18 cellular contexts compared by ENCODE assay signal in the genomic region with DNA sequence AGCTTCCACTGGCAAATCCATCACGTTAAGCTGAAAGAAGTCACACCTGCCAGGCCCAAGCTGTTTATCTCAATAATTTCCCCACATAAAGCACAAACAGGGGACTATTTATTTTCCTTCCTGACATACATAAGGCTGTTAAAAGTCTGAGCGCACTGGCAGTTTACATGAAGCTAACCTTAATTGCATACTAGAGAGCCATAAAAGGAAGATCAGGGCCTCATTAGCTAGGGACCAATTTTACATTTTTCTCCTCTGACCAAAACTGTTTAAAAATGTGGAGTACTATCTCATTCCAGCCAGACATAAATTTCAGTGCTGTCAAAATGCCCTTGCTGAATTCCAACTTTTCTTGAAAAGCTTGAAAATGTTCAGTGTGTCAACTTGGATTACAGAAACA.
"Had no signal": no experiment of that assay in that cellular context is flagged by ENCODE, and none has a peak within 500 bp of the region (broad histone marks: within the 10 kb centered on the region; RNA-seq: fewer than 3 reads in every experiment).

No MANE protein-coding gene starts in this region.

- H3K27me3 Mint-ChIP-seq: activated CD4-positive, alpha-beta T cell treated with anti-CD3 and anti-CD28 coated beads, Interleukin-2, amount 10 ng/mL, durations not matched to agents 24 days and 14 days had no signal

- H3K27ac ChIP-seq: brain microvascular endothelial cell, tibial nerve, vagina had no signal

- H3K4me1 ChIP-seq: vagina had no signal

- DNase-seq: activated CD4-positive, alpha-beta T cell treated with anti-CD3 and anti-CD28 coated beads, Interleukin-2, amount 10 ng/mL, durations not matched to agents 24 days and 14 days; activated naive CD4-positive, alpha-beta T cell treated with Interleukin-2 at 50 U/mL for 16 hours; activated naive CD8-positive, alpha-beta T cell treated with anti-CD3 and anti-CD28 coated beads, Interleukin-2, amount 50 U/mL, for 24 hours; brain microvascular endothelial cell; endodermal cell; erythroblast; foreskin fibroblast; glutamatergic neuron; left colon; occipital lobe; right cardiac atrium; small intestine had no signal

- H3K9me3 Mint-ChIP-seq: activated CD4-positive, alpha-beta T cell treated with anti-CD3 and anti-CD28 coated beads, Interleukin-2, amount 10 ng/mL, durations not matched to agents 24 days and 14 days; activated naive CD8-positive, alpha-beta T cell treated with anti-CD3 and anti-CD28 coated beads, Interleukin-2, amount 50 U/mL, for 24 hours; activated T-helper 1 cell treated with anti-CD3 and anti-CD28 coated beads, Interleukin-12 subunit alpha, Interleukin-12 subunit beta, Interleukin-2, Interleukin-4 antibody, amounts not matched to agents 30 ng/mL and 10 ng/mL and 1 ng/mL, durations not matched to agents 14 hours and 24 hours and 36 hours; endodermal cell; natural killer cell treated with Interleukin-12 subunit alpha and Interleukin-12 subunit beta and Interleukin-15 and Interleukin-18, amount 100 ng/mL, for 72 hours had no signal

- H3K4me3 Mint-ChIP-seq: activated CD4-positive, alpha-beta T cell treated with anti-CD3 and anti-CD28 coated beads, Interleukin-2, amount 10 ng/mL, durations not matched to agents 24 days and 14 days; activated naive CD8-positive, alpha-beta T cell treated with anti-CD3 and anti-CD28 coated beads, Interleukin-2, amount 50 U/mL, for 24 hours; activated T-helper 1 cell treated with anti-CD3 and anti-CD28 coated beads, Interleukin-12 subunit alpha, Interleukin-12 subunit beta, Interleukin-2, Interleukin-4 antibody, amounts not matched to agents 30 ng/mL and 10 ng/mL and 1 ng/mL, durations not matched to agents 14 hours and 24 hours and 36 hours; endodermal cell; natural killer cell treated with Interleukin-12 subunit alpha and Interleukin-12 subunit beta and Interleukin-15 and Interleukin-18, amount 100 ng/mL, for 72 hours; WTC11 had no signal

- H3K27ac Mint-ChIP-seq: activated CD4-positive, alpha-beta T cell treated with anti-CD3 and anti-CD28 coated beads, Interleukin-2, amount 10 ng/mL, durations not matched to agents 24 days and 14 days; activated naive CD8-positive, alpha-beta T cell treated with anti-CD3 and anti-CD28 coated beads, Interleukin-2, amount 50 U/mL, for 24 hours; activated T-helper 1 cell treated with anti-CD3 and anti-CD28 coated beads, Interleukin-12 subunit alpha, Interleukin-12 subunit beta, Interleukin-2, Interleukin-4 antibody, amounts not matched to agents 30 ng/mL and 10 ng/mL and 1 ng/mL, durations not matched to agents 14 hours and 24 hours and 36 hours; endodermal cell; natural killer cell treated with Interleukin-12 subunit alpha and Interleukin-12 subunit beta and Interleukin-15 and Interleukin-18, amount 100 ng/mL, for 72 hours; progenitor cell of endocrine pancreas; WTC11 had no signal

- H3K27me3 ChIP-seq: brain microvascular endothelial cell, tibial nerve, vagina had no signal

- H3K4me3 ChIP-seq: tibial nerve, vagina had no signal

- H3K4me1 Mint-ChIP-seq: activated CD4-positive, alpha-beta T cell treated with anti-CD3 and anti-CD28 coated beads, Interleukin-2, amount 10 ng/mL, durations not matched to agents 24 days and 14 days; activated naive CD8-positive, alpha-beta T cell treated with anti-CD3 and anti-CD28 coated beads, Interleukin-2, amount 50 U/mL, for 24 hours had no signal

- H3K36me3 ChIP-seq: brain microvascular endothelial cell, tibial nerve, vagina had no signal

- H3K9me3 ChIP-seq: tibial nerve, vagina had no signal

- H3K36me3 Mint-ChIP-seq: natural killer cell treated with Interleukin-12 subunit alpha and Interleukin-12 subunit beta and Interleukin-15 and Interleukin-18, amount 100 ng/mL, for 72 hours; WTC11 had no signal
